In genomic region chr19:19159534-19159933, GRCh38 we compare ENCODE assay signal across 1 cellular context.
TF ChIP-seq lines count a peak whose summit lies in the region.

No MANE protein-coding gene starts in this region.

TF ChIP-seq in GM23338, 12 proteins besides CTCF, POLR2A, EP300 and RAD21:
- TF ChIP-seq STAT1 (IDR thresholded peaks at IDR 0.05; ENCODE audit: unreplicated experiment) = no peak
- no peak for TF ChIP-seq JUNB (IDR thresholded peaks at IDR 0.05; ENCODE audit: unreplicated experiment)
- no peak for TF ChIP-seq ZNF331 (CRISPR knock-in tag; IDR thresholded peaks at IDR 0.05; ENCODE audit: low read depth)
- no peak for TF ChIP-seq ZNF114 (CRISPR knock-in tag; IDR thresholded peaks at IDR 0.05)
- no peak for TF ChIP-seq EZH2 (IDR thresholded peaks at IDR 0.05; ENCODE audit: low read depth, unreplicated experiment)
- TF ChIP-seq CREB1 (CRISPR knock-in tag; IDR thresholded peaks at IDR 0.05; ENCODE audit: low read depth) = no peak
- no peak for TF ChIP-seq NANOG (IDR thresholded peaks at IDR 0.05; ENCODE audit: borderline replicate concordance)
- no peak for TF ChIP-seq POLR2AphosphoS5 (IDR thresholded peaks at IDR 0.05; ENCODE audit: low read depth)
- TF ChIP-seq ETS1 (IDR thresholded peaks at IDR 0.05) = no peak
- no peak for TF ChIP-seq EZH2phosphoT487 (IDR thresholded peaks at IDR 0.05; ENCODE audit: unreplicated experiment)
- TF ChIP-seq REST (IDR thresholded peaks at IDR 0.05; ENCODE audit: unreplicated experiment) = no peak
- TF ChIP-seq ZNF462 (CRISPR knock-in tag; IDR thresholded peaks at IDR 0.05) = no peak
